20 cellular contexts compared by ENCODE assay signal in genomic region chr3:151589311-151589710, GRCh38.
DNase-seq lines count a peak whose midpoint lies in the region; ATAC-seq and TF ChIP-seq lines count a peak whose summit lies in the region.
"Had no signal": no experiment of that assay in that cellular context is flagged by ENCODE, and none has a peak within 500 bp of the region (broad histone marks: within the 10 kb centered on the region; RNA-seq: fewer than 3 reads in every experiment).

No MANE protein-coding gene starts in this region.

- H3K27me3 ChIP-seq in H9 (ENCODE audit: insufficient read depth, low read length) (no peaks in the 10 kb centered on the region), gastroesophageal sphincter (no peaks in the 10 kb centered on the region), spleen (replicated peaks in 1 of 7) (no peaks in the 10 kb centered on the region)

- no peaks in the 10 kb centered on the region for H3K9me3 ChIP-seq in H9 (ENCODE audit: control insufficient read depth, low read depth, low read length)
- H3K9me3 ChIP-seq in gastroesophageal sphincter: no peaks in the 10 kb centered on the region
- peaks cover 0 to 3% (median 0%) of the 10 kb centered on the region in 8 donors for H3K9me3 ChIP-seq in spleen

- no peak overlapping the region for H4K91ac ChIP-seq in H9 (ENCODE audit: insufficient read length, low read depth, low read length)

- no peaks in the 10 kb centered on the region for H3K79me1 ChIP-seq in H9 (ENCODE audit: insufficient read depth, low read depth, low read length, poor library complexity, severe bottlenecking)

- no peak for TF ChIP-seq EP300 in gastroesophageal sphincter (IDR thresholded peaks at IDR 0.05)

- no CpG with 5 or more reads among the region's 3 CpGs for WGBS in H9 (ENCODE audit: extremely low coverage, insufficient read length, low lambda C conversion rate)
- 69 to 87% methylated on average over 3 of the region's 3 CpGs for WGBS in gastroesophageal sphincter (ENCODE audit: low coverage in 1 of 2), 2 donors
- 69 to 84% (median 71%) methylated on average over 3 of the region's 3 CpGs for WGBS in spleen, 5 donors

- H3K23me2 ChIP-seq in H9 (ENCODE audit: insufficient read length, low read depth, low read length, poor library complexity, severe bottlenecking): no peaks in the 10 kb centered on the region

- H2BK15ac ChIP-seq in H9 (ENCODE audit: low read depth, low read length): no peak overlapping the region

- H3K14ac ChIP-seq in H9 (ENCODE audit: insufficient read depth, low read length): no peak overlapping the region

- ATAC-seq in gastroesophageal sphincter: no peak

- no peaks in the 10 kb centered on the region for H4K20me1 ChIP-seq in H9 (ENCODE audit: control insufficient read depth, insufficient read depth, insufficient read length)

- H3T11ph ChIP-seq in H9 (ENCODE audit: low read length): no peak overlapping the region

- H2AFZ ChIP-seq in H9 (ENCODE audit: low read length): no peak overlapping the region

- H3K36me3 ChIP-seq in gastroesophageal sphincter: no peaks in the 10 kb centered on the region
- H3K36me3 ChIP-seq in spleen: no peaks in the 10 kb centered on the region

- H3K9me3 Mint-ChIP-seq in H9: peaks cover 7 to 13% of the 10 kb centered on the region in 2 experiments; a peak in 4 of 5 replicates
- H3K9me3 Mint-ChIP-seq: CD4-positive, alpha-beta memory T cell; HFFc6 had no signal

- H4K5ac ChIP-seq in H9 (ENCODE audit: insufficient read length, low read depth, low read length): no peak overlapping the region

- H4K8ac ChIP-seq in H9 (replicated peaks; ENCODE audit: insufficient read length, low read depth, low read length): no peak overlapping the region

- peaks cover 19 to 23% of the 10 kb centered on the region in 2 experiments for H3K4me1 Mint-ChIP-seq in H9
- H3K4me1 Mint-ChIP-seq: B cell; CD4-positive, alpha-beta memory T cell; IgD-negative memory B cell had no signal

- no peak overlapping the region for H3K4me2 ChIP-seq in H9 (ENCODE audit: insufficient read depth, insufficient read length, low read length)

- TF ChIP-seq CTCF in H9 (conservative IDR thresholded peaks at IDR 0.05): no peak
- no peak for TF ChIP-seq CTCF in gastroesophageal sphincter (IDR thresholded peaks at IDR 0.05)
- TF ChIP-seq CTCF in spleen (IDR thresholded peaks at IDR 0.05 in 8 of 11, conservative IDR thresholded peaks at IDR 0.05 in 3 of 11): no peak

- H3K4me3 Mint-ChIP-seq in H9: no peak overlapping the region
- H3K4me3 Mint-ChIP-seq: B cell; CD4-positive, alpha-beta memory T cell; HFFc6; IgD-negative memory B cell had no signal

- peak overlapping the region in 2 of 3 experiments; percentile 35 to 78; a peak in 1 of 7 replicates for H3K27ac Mint-ChIP-seq in H9
- H3K27ac Mint-ChIP-seq: B cell; CD4-positive, alpha-beta memory T cell; HFFc6; IgD-negative memory B cell had no signal

- H3K27me3 Mint-ChIP-seq in H9 (ENCODE audit: low read depth): no peaks in the 10 kb centered on the region

- no peak overlapping the region for H2BK20ac ChIP-seq in H9 (ENCODE audit: low read depth, low read length, poor library complexity, severe bottlenecking)

- H2BK12ac ChIP-seq in H9 (ENCODE audit: insufficient read length, low read depth, low read length): no peak overlapping the region

- no peak overlapping the region for H2BK120ac ChIP-seq in H9 (ENCODE audit: low read depth, low read length, poor library complexity, severe bottlenecking)

- TF ChIP-seq POLR2A in gastroesophageal sphincter (IDR thresholded peaks at IDR 0.05) (no peak), spleen (IDR thresholded peaks at IDR 0.05) (no peak)

- no peak overlapping the region for H2AK5ac ChIP-seq in H9 (ENCODE audit: insufficient read length, low read length)

- H3K27ac ChIP-seq in H9 (ENCODE audit: insufficient read length, low read depth, low read length) (no peak overlapping the region), gastroesophageal sphincter (no peak overlapping the region), spleen (no peak overlapping the region)
- H3K27ac ChIP-seq: C4-2B had no signal

- H3K36me3 Mint-ChIP-seq in H9 (ENCODE audit: insufficient read depth in 1 of 3, low read depth in 3 of 3): peaks cover 7 to 13% (median 8%) of the 10 kb centered on the region in 3 experiments
- H3K36me3 Mint-ChIP-seq: CD4-positive, alpha-beta memory T cell had no signal

- DNase-seq in H9: no peak
- DNase-seq in amniotic epithelial cell (ENCODE audit: low read depth): peak; percentile 27
- peak; percentile 61 for DNase-seq in fibroblast of peridontal ligament (ENCODE audit: extremely low read depth)
- no peak for DNase-seq in NCI-H526 (lab: John Stamatoyannopoulos, UW)
- no peak for DNase-seq in NCI-H748 (lab: John Stamatoyannopoulos, UW; ENCODE audit: unreplicated experiment)
- DNase-seq in spleen: no peak
- DNase-seq: ACHN; CD4-positive, alpha-beta memory T cell; COR-L47; DMS153; DMS79 treated with DMSO at 0.1 percent for 48 hours; EL; GOT3; HCEC 1CT; HFFc6; KG1 had no signal

- H3K9ac ChIP-seq in H9 (ENCODE audit: extremely low read depth, insufficient read length, low read length): no peak overlapping the region

- no peak overlapping the region for H3K4ac ChIP-seq in H9 (ENCODE audit: low read depth, low read length)

- H2BK5ac ChIP-seq in H9 (ENCODE audit: insufficient read length, low read length): no peak overlapping the region

- no peak overlapping the region for H3K56ac ChIP-seq in H9 (ENCODE audit: insufficient read length, low read depth, low read length)

- H3K4me3 ChIP-seq in gastroesophageal sphincter (no peak overlapping the region), spleen (no peak overlapping the region)

- H3K18ac ChIP-seq in H9 (ENCODE audit: insufficient read length, low read depth, low read length): no peak overlapping the region

- peaks cover 3% of the 10 kb centered on the region for H3K4me1 ChIP-seq in H9 (ENCODE audit: insufficient read depth, low read length)
- peaks cover 0 to 6% (median 0%) of the 10 kb centered on the region in 3 donors for H3K4me1 ChIP-seq in gastroesophageal sphincter
- H3K4me1 ChIP-seq in spleen: no peaks in the 10 kb centered on the region

- H3K23ac ChIP-seq in H9 (ENCODE audit: insufficient read length, low read depth, low read length): no peak overlapping the region

- intact Hi-C loops in spleen (cut with DNase I; ENCODE audit: low total_unique reads): no loop called here

- no peaks in the 10 kb centered on the region for H3K79me2 ChIP-seq in H9 (ENCODE audit: insufficient read depth, low read length)

Comparison
In these comparisons a context has a peak if more than half of its experiments do, and no peak if none do; other contexts are left out.
1. DNase-seq: peak in amniotic epithelial cell (single experiment) and fibroblast of peridontal ligament (single experiment); none in H9 (single experiment), NCI-H526 (0 of 2), NCI-H748 (single experiment) and spleen (single experiment).